ENCODE assay signal across 1 cellular context in the genomic region with DNA sequence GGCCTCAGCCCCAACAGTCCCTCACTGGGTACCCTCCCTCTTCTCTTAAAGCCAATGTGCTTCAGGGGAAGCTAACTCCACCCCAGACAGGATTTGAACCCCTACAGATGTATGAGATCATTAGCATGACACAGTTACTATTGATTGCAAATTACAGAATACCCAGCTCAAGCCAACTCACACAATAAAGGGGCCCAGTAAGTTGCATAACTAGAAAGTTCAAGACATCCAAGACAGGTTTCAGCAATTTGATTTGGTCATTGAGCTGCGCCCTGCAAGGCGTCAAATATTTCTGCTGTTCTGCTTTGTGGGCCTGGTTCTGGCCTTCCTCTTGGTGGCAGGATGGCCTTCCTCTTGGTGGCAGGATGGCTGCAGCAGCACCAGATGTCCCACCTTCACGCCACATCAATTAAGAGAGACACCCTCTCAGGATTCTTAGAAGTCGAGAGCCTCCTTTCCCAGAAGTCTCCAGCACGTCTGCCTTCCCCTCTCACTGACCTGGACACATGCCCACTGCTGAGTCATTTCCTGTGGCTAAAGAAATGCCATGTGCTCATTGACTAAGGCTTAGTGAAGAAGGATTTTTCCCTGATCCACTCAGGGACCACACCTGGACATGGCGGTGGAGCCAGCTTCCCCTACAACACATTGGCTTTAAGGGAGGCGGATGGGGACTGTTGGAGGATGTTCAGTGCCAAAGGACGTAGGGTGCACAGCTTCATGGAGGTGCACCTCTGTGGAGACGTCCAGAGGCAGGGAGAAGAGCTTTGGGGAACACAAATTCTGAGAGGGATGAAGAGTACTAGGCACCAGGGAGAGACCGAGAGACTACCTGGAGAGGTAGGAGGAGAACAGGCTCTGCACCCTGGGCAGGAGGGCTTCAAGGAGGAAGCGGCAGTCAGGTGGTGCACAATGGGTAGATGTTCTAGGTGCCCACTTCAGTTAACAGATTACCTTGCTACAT.
TF ChIP-seq lines count a peak whose summit lies in the region.

No MANE protein-coding gene starts in this region.

TF ChIP-seq in IMR-90, 13 proteins besides CTCF, POLR2A, EP300 and RAD21:
- no peak for TF ChIP-seq BHLHE40 (IDR thresholded peaks at IDR 0.05; ENCODE audit: low read depth, low read length)
- peak; percentile 26; the same call in 1 of the 2 replicates for TF ChIP-seq CEBPB (IDR thresholded peaks at IDR 0.05; ENCODE audit: low read depth, low read length)
- TF ChIP-seq MAFK (IDR thresholded peaks at IDR 0.05; ENCODE audit: low read depth, low read length) = 0 out of 2 replicates have a peak, but pooled peaks have one; percentile 23
- TF ChIP-seq RCOR1 (IDR thresholded peaks at IDR 0.05; ENCODE audit: insufficient replicate concordance, low read length) = no peak
- no peak for TF ChIP-seq CHD1 (IDR thresholded peaks at IDR 0.05; ENCODE audit: low read depth, low read length)
- TF ChIP-seq FOS (IDR thresholded peaks at IDR 0.05; ENCODE audit: low read depth, low read length) = peak; percentile 61; the same call in 1 of the 2 replicates
- no peak for TF ChIP-seq SMC3 (IDR thresholded peaks at IDR 0.05; ENCODE audit: low read depth, low read length)
- peak; percentile 48; the same call in 1 of the 2 replicates for TF ChIP-seq MXI1 (IDR thresholded peaks at IDR 0.05; ENCODE audit: borderline replicate concordance, low read depth, low read length)
- TF ChIP-seq MAZ (IDR thresholded peaks at IDR 0.05; ENCODE audit: borderline replicate concordance, low read depth, low read length) = no peak
- no peak; the same call in 1 of the 2 replicates for TF ChIP-seq RFX5 (IDR thresholded peaks at IDR 0.05; ENCODE audit: low read depth, low read length)
- TF ChIP-seq, protein P1, sequence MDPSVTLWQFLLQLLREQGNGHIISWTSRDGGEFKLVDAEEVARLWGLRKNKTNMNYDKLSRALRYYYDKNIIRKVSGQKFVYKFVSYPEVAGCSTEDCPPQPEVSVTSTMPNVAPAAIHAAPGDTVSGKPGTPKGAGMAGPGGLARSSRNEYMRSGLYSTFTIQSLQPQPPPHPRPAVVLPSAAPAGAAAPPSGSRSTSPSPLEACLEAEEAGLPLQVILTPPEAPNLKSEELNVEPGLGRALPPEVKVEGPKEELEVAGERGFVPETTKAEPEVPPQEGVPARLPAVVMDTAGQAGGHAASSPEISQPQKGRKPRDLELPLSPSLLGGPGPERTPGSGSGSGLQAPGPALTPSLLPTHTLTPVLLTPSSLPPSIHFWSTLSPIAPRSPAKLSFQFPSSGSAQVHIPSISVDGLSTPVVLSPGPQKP (IDR thresholded peaks at IDR 0.05; ENCODE audit: borderline replicate concordance, low read depth, low read length) = no peak
- peak; percentile 73 for TF ChIP-seq NFE2L2 (IDR thresholded peaks at IDR 0.05; ENCODE audit: low read depth, low read length)
- TF ChIP-seq, protein P2, sequence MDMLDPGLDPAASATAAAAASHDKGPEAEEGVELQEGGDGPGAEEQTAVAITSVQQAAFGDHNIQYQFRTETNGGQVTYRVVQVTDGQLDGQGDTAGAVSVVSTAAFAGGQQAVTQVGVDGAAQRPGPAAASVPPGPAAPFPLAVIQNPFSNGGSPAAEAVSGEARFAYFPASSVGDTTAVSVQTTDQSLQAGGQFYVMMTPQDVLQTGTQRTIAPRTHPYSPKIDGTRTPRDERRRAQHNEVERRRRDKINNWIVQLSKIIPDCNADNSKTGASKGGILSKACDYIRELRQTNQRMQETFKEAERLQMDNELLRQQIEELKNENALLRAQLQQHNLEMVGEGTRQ (IDR thresholded peaks at IDR 0.05; ENCODE audit: low read depth, low read length) = peak; percentile 45; the same call in 1 of the 2 replicates
